10 cellular contexts compared by ENCODE assay signal in the genomic region with DNA sequence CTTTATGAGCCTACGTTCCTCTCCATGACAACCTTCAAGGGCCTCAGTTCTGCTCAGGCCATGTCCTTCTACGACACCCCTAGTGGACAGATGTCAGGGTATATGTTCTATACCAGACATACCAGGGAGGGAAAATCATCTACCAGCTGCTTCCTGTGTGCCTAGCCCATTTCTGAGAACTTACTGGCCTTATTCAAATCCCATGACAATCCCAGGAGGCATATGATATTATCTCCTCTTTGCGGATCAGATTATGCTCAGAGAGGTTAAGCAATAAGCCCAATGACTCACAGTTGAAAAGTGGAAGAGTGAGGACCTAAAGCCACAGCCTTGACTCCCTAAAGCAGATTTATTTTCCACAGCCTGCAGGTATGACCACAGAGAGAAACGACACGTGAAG.
DNase-seq lines count a peak whose midpoint lies in the region; ATAC-seq, FAIRE-seq and TF ChIP-seq lines count a peak whose summit lies in the region.
"Had no signal": no experiment of that assay in that cellular context is flagged by ENCODE, and none has a peak within 500 bp of the region (broad histone marks: within the 10 kb centered on the region; RNA-seq: fewer than 3 reads in every experiment).

No MANE protein-coding gene starts in this region.

- TF ChIP-seq CTCF in HepG2 (CRISPR knock-in tag; IDR thresholded peaks at IDR 0.05) (no peak), right lobe of liver (IDR thresholded peaks at IDR 0.05) (no peak)
- no peak for TF ChIP-seq CTCF in activated CD8-positive, alpha-beta T cell treated with anti-CD3 and anti-CD28 coated beads for 36 hours (IDR thresholded peaks at IDR 0.05)

- ATAC-seq in HepG2 (peak; percentile 88), right lobe of liver (no peak), GM19455 (IDR thresholded peaks at IDR 0.05; ENCODE audit: unreplicated experiment) (no peak), GM21381 (IDR thresholded peaks at IDR 0.05; ENCODE audit: unreplicated experiment) (no peak)
- ATAC-seq in activated CD8-positive, alpha-beta T cell treated with anti-CD3 and anti-CD28 coated beads for 36 hours, result no peak
- ATAC-seq: CD8-positive, alpha-beta T cell had no signal

- H3K27me3 ChIP-seq in HepG2 (ENCODE audit: control insufficient read depth in 1 of 2, insufficient read depth in 2 of 2, low read length in 2 of 2), result peaks cover 6 to 47% of the 10 kb centered on the region in 2 experiments; a peak in 3 of 5 replicates
- no peaks in the 10 kb centered on the region for H3K27me3 ChIP-seq in right lobe of liver
- no peaks in the 10 kb centered on the region for H3K27me3 ChIP-seq in adipocyte (replicated peaks; ENCODE audit: control insufficient read depth, insufficient read depth, low read length)

- CTCF ChIA-PET in HepG2 (lab: Yijun Ruan, JAX; ENCODE audit: low intra/inter-chr PET ratio, low total read pairs), result no interaction called here
- CTCF ChIA-PET in activated CD8-positive, alpha-beta T cell treated with anti-CD3 and anti-CD28 coated beads for 36 hours (lab: Charles Lee), result no interaction called here

- no peak overlapping the region for H3K27ac Mint-ChIP-seq in T-helper 2 cell treated with Interferon-gamma antibody and Interleukin-4, amounts not matched to agents 5 μg/mL and 100 μg/mL, for 36 hours
- no peak overlapping the region for H3K27ac Mint-ChIP-seq in activated CD8-positive, alpha-beta T cell treated with anti-CD3 and anti-CD28 coated beads for 36 hours
- H3K27ac Mint-ChIP-seq: CD8-positive, alpha-beta T cell had no signal

- no peak for TF ChIP-seq RAD21 in HepG2 (CRISPR knock-in tag; IDR thresholded peaks at IDR 0.05)

- no TSS peak for BruUV-seq in HepG2 (replicated peaks; lab: Mats Ljungman, UMichigan)

- H3K9ac ChIP-seq in HepG2 (ENCODE audit: insufficient read depth, low read depth, low read length), result no peak overlapping the region
- peak overlapping the region; percentile 66 for H3K9ac ChIP-seq in adipocyte (ENCODE audit: low read length)

- H3K4me1 ChIP-seq in HepG2 (ENCODE audit: insufficient read depth, low read length) (no peaks in the 10 kb centered on the region), right lobe of liver (no peaks in the 10 kb centered on the region), adipocyte (ENCODE audit: control insufficient read depth, insufficient read depth, low read length) (peaks cover 32% of the 10 kb centered on the region)

- no peak overlapping the region for H3K4me3 ChIP-seq in HepG2 (replicated peaks in 1 of 3; ENCODE audit: insufficient read depth in 1 of 3, low read depth in 2 of 3, low read length in 3 of 3)
- no peak overlapping the region for H3K4me3 ChIP-seq in right lobe of liver
- H3K4me3 ChIP-seq in adipocyte (ENCODE audit: low read length), result no peak overlapping the region

- H4K20me1 ChIP-seq in HepG2 (ENCODE audit: insufficient read depth, low read length), result no peaks in the 10 kb centered on the region

- POLR2A ChIA-PET in HepG2 (lab: Yijun Ruan, JAX), result no interaction called here
- POLR2A ChIA-PET in activated CD8-positive, alpha-beta T cell treated with anti-CD3 and anti-CD28 coated beads for 36 hours (lab: Charles Lee), result no interaction called here

- no peaks in the 10 kb centered on the region for H3K79me2 ChIP-seq in HepG2 (ENCODE audit: insufficient read depth, low read length)

- in situ Hi-C loops in HepG2 (cut with HindIII; ENCODE audit: extremely low pct_ligation_motif_present, low pct_unique_long_range_greater_than_20kb), result no loop called here

- H3K4me1 Mint-ChIP-seq in T-helper 2 cell treated with Interferon-gamma antibody and Interleukin-4, amounts not matched to agents 5 μg/mL and 100 μg/mL, for 36 hours (ENCODE audit: low read depth), result no peaks in the 10 kb centered on the region
- no peaks in the 10 kb centered on the region for H3K4me1 Mint-ChIP-seq in activated CD8-positive, alpha-beta T cell treated with anti-CD3 and anti-CD28 coated beads for 36 hours (ENCODE audit: low read depth)

- TF ChIP-seq EP300 in HepG2 (IDR thresholded peaks at IDR 0.05; ENCODE audit: low read depth in 2 of 2, low read length in 2 of 2) (no peak), HepG2 (CRISPR knock-in tag; IDR thresholded peaks at IDR 0.05; ENCODE audit: borderline replicate concordance) (no peak)

- TF ChIP-seq POLR2A in HepG2 (IDR thresholded peaks at IDR 0.05; ENCODE audit: insufficient read depth in 1 of 2, low read depth in 2 of 2, low read length in 2 of 2) (no peak), right lobe of liver (IDR thresholded peaks at IDR 0.05) (no peak)

- FAIRE-seq in HepG2 (lab: Jason Lieb, UNC) (no peak), islet of Langerhans (lab: Jason Lieb, UNC) (peak; percentile 53)

- no peak overlapping the region for H2AFZ ChIP-seq in HepG2 (ENCODE audit: low read length)

- no peak overlapping the region for H3K4me2 ChIP-seq in HepG2 (ENCODE audit: low read depth, low read length)

- no peaks in the 10 kb centered on the region for H3K9me3 Mint-ChIP-seq in T-helper 2 cell treated with Interferon-gamma antibody and Interleukin-4, amounts not matched to agents 5 μg/mL and 100 μg/mL, for 36 hours
- H3K9me3 Mint-ChIP-seq in activated CD8-positive, alpha-beta T cell treated with anti-CD3 and anti-CD28 coated beads for 36 hours, result no peaks in the 10 kb centered on the region
- H3K9me3 Mint-ChIP-seq: CD8-positive, alpha-beta T cell had no signal

- H3K27ac ChIP-seq in HepG2 (ENCODE audit: extremely low read length, insufficient read depth, low read length), result no peak overlapping the region
- no peak overlapping the region for H3K27ac ChIP-seq in right lobe of liver

- peak; percentile 3 for DNase-seq in HepG2 (ENCODE audit: low spot score)
- no peak for DNase-seq in right lobe of liver
- DNase-seq in adipocyte (ENCODE audit: low read depth), result peak; percentile 84
- DNase-seq in T-helper 2 cell treated with Interferon-gamma antibody and Interleukin-4, amounts not matched to agents 5 μg/mL and 100 μg/mL, for 36 hours (ENCODE audit: low spot score), result no peak
- no peak for DNase-seq in activated CD8-positive, alpha-beta T cell treated with anti-CD3 and anti-CD28 coated beads for 36 hours
- DNase-seq: CD8-positive, alpha-beta T cell; NCI-H69 had no signal

- H3K36me3 Mint-ChIP-seq in T-helper 2 cell treated with Interferon-gamma antibody and Interleukin-4, amounts not matched to agents 5 μg/mL and 100 μg/mL, for 36 hours (ENCODE audit: low read depth), result no peaks in the 10 kb centered on the region
- H3K36me3 Mint-ChIP-seq in activated CD8-positive, alpha-beta T cell treated with anti-CD3 and anti-CD28 coated beads for 36 hours (ENCODE audit: low read depth), result no peaks in the 10 kb centered on the region
- H3K36me3 Mint-ChIP-seq: CD8-positive, alpha-beta T cell had no signal

- H3K4me3 Mint-ChIP-seq in T-helper 2 cell treated with Interferon-gamma antibody and Interleukin-4, amounts not matched to agents 5 μg/mL and 100 μg/mL, for 36 hours, result no peak overlapping the region
- H3K4me3 Mint-ChIP-seq in activated CD8-positive, alpha-beta T cell treated with anti-CD3 and anti-CD28 coated beads for 36 hours, result no peak overlapping the region
- H3K4me3 Mint-ChIP-seq: CD8-positive, alpha-beta T cell had no signal

- no peaks in the 10 kb centered on the region for H3K27me3 Mint-ChIP-seq in T-helper 2 cell treated with Interferon-gamma antibody and Interleukin-4, amounts not matched to agents 5 μg/mL and 100 μg/mL, for 36 hours (ENCODE audit: low read depth)
- no peaks in the 10 kb centered on the region for H3K27me3 Mint-ChIP-seq in activated CD8-positive, alpha-beta T cell treated with anti-CD3 and anti-CD28 coated beads for 36 hours

- 6% methylated on average over 5 of the region's 5 CpGs for WGBS in HepG2 (ENCODE audit: low lambda C conversion rate)
- 61% methylated on average over 5 of the region's 5 CpGs for WGBS in right lobe of liver (ENCODE audit: insufficient coverage, low coverage, low lambda C conversion rate, missing lambda C conversion rate)

- intact Hi-C loops in HepG2 (cut with micrococcal nuclease; ENCODE audit: unreplicated experiment) (no loop called here), right lobe of liver (cut with DNase I) (no loop called here)
- intact Hi-C loops in activated CD8-positive, alpha-beta T cell treated with anti-CD3 and anti-CD28 coated beads for 36 hours (cut with micrococcal nuclease), result no loop called here

- no peaks in the 10 kb centered on the region for H3K36me3 ChIP-seq in HepG2 (replicated peaks in 1 of 2; ENCODE audit: control insufficient read depth in 1 of 2, insufficient read depth in 2 of 2, low read length in 2 of 2)
- H3K36me3 ChIP-seq in right lobe of liver, result no peaks in the 10 kb centered on the region
- peaks cover 3% of the 10 kb centered on the region for H3K36me3 ChIP-seq in adipocyte (ENCODE audit: control insufficient read depth, insufficient read depth, low read length, severe bottlenecking)

- H3K9me3 ChIP-seq in HepG2 (ENCODE audit: low read length), result no peaks in the 10 kb centered on the region
- H3K9me3 ChIP-seq in right lobe of liver, result no peaks in the 10 kb centered on the region
- no peaks in the 10 kb centered on the region for H3K9me3 ChIP-seq in adipocyte (ENCODE audit: control insufficient read depth, low read length)

TF ChIP-seq in HepG2, 621 proteins besides CTCF, POLR2A, EP300 and RAD21 (continues in another document):
- TF ChIP-seq FOSL2 (CRISPR knock-in tag; IDR thresholded peaks at IDR 0.05), result no peak
- TF ChIP-seq IRF2 (CRISPR knock-in tag; IDR thresholded peaks at IDR 0.05), result no peak
- TF ChIP-seq ZSCAN21 (CRISPR knock-in tag; IDR thresholded peaks at IDR 0.05; ENCODE audit: borderline replicate concordance), result no peak
- TF ChIP-seq HMGA1 (CRISPR knock-in tag; conservative IDR thresholded peaks at IDR 0.05), result no peak
- TF ChIP-seq, protein P1, sequence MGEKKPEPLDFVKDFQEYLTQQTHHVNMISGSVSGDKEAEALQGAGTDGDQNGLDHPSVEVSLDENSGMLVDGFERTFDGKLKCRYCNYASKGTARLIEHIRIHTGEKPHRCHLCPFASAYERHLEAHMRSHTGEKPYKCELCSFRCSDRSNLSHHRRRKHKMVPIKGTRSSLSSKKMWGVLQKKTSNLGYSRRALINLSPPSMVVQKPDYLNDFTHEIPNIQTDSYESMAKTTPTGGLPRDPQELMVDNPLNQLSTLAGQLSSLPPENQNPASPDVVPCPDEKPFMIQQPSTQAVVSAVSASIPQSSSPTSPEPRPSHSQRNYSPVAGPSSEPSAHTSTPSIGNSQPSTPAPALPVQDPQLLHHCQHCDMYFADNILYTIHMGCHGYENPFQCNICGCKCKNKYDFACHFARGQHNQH (CRISPR knock-in tag; IDR thresholded peaks at IDR 0.05), result no peak
- TF ChIP-seq SIX1 (CRISPR knock-in tag; IDR thresholded peaks at IDR 0.05; ENCODE audit: borderline replicate concordance), result no peak
- TF ChIP-seq HNRNPK (IDR thresholded peaks at IDR 0.05; ENCODE audit: low read depth, low read length, poor library complexity, severe bottlenecking), result no peak

Comparison
In these comparisons a context has a peak if more than half of its experiments do, and no peak if none do; other contexts are left out.
1. DNase-seq: peak in HepG2 (single experiment) and adipocyte (single experiment); none in right lobe of liver (0 of 3), T-helper 2 cell treated with Interferon-gamma antibody and Interleukin-4, amounts not matched to agents 5 μg/mL and 100 μg/mL, for 36 hours (single experiment) and activated CD8-positive, alpha-beta T cell treated with anti-CD3 and anti-CD28 coated beads for 36 hours (single experiment).